11 cellular contexts compared by ENCODE assay signal in the genomic region with DNA sequence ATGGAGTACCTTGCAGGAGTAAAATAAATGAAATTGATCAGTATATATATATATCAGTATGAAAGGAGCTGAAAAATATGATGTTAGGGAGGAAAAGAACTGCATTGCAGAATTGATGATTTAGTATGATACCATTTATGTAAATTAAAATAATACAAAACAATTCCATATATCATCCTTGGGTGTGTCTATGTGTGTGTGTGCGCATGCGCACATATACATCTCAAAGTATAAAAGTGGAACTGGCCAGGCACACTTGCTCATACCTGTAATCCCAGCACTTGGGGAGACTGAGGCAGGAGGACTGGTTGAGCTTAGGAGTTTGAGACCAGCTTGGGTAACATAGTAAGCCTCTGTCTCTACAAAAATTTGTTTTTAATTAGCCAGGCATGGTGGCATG.
"Had no signal": no experiment of that assay in that cellular context is flagged by ENCODE, and none has a peak within 500 bp of the region (broad histone marks: within the 10 kb centered on the region; RNA-seq: fewer than 3 reads in every experiment).

No MANE protein-coding gene starts in this region.

- H3K4me3 Mint-ChIP-seq: GM23338, H9, HFFc6 had no signal

- H3K27ac ChIP-seq: GM23248 had no signal

- H3K9me3 Mint-ChIP-seq: GM23338, H9, HFFc6 had no signal

- H3K9ac ChIP-seq: GM23248 had no signal

- H3K4me1 ChIP-seq: HAP-1 had no signal

- FAIRE-seq: H1, H54 had no signal

- H3K4me2 ChIP-seq: GM23338 had no signal

- H3K27ac Mint-ChIP-seq: GM23338, H9, HFFc6 had no signal

- H2AFZ ChIP-seq: GM23248, GM23338 had no signal

- H3K36me3 ChIP-seq: HAP-1 had no signal

- H3K4me3 ChIP-seq: GM23248, GM23338, HAP-1 had no signal

- DNase-seq: GM23248, GOT3, H7, H9, HCEC 1CT, HFFc6 had no signal

- H3K9me3 ChIP-seq: HAP-1 had no signal

- ATAC-seq: GM23338, HCT116 had no signal
